8 cellular contexts compared by ENCODE assay signal in the genomic region with DNA sequence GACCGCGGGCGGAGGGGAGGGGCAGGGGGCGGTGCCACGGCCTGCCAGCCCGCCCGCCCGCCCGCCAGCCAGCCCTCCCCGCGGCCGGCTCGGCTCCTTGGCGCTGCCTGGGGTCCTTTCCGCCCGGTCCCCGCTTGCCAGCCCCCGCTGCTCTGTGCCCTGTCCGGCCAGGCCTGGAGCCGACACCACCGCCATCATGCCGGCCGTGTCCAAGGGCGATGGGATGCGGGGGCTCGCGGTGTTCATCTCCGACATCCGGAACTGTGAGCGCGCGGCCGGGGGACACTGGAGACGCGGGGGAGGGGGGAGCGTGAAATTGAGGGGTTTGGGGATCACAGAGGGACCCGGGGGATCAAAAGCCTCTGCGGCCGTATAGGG.
DNase-seq lines count a peak whose midpoint lies in the region; ATAC-seq lines count a peak whose summit lies in the region.

AP2A1 (plus strand) TSS at position 64 of the 378 bp plus-strand sequence; CDS start at position 197, 133 bp downstream.

- ATAC-seq in stimulated activated naive CD8-positive, alpha-beta T cell treated with anti-CD3 and anti-CD28 coated beads, Interleukin-15, Interleukin-2, amounts not matched to agents 100 U/mL and 50 U/mL, for 24 hours: no peak
- ATAC-seq in stimulated activated naive B cell treated with anti-CD40 and anti-IgM and Interleukin-4, amounts not matched to agents 10 μg/mL and 1 μg/mL and 100 μg/mL, for 72 hours (replicated peaks): peak; percentile 0 to 3
- ATAC-seq in GM19463 (IDR thresholded peaks at IDR 0.05; ENCODE audit: unreplicated experiment): no peak

- H3K27ac ChIP-seq in iPS-20b (ENCODE audit: low read length): peak within 1 kb of the TSS; percentile 88

- no peaks in the 10 kb centered on the region for H3K9me3 ChIP-seq in iPS-20b (ENCODE audit: insufficient read depth, low read depth, low read length)

- H3K4me3 Mint-ChIP-seq in stimulated activated naive CD8-positive, alpha-beta T cell treated with anti-CD3 and anti-CD28 coated beads, Interleukin-15, Interleukin-2, amounts not matched to agents 100 ng/mL and 50 ng/mL, for 24 hours: peak within 1 kb of the TSS; percentile 94
- peak within 1 kb of the TSS; percentile 83 to 99 for H3K4me3 Mint-ChIP-seq in stimulated activated naive B cell treated with anti-CD40 and anti-IgM and Interleukin-4, amounts not matched to agents 10 μg/mL and 1 μg/mL and 100 μg/mL, for 72 hours

- no peaks in the 10 kb centered on the region for H3K27me3 ChIP-seq in iPS-20b (ENCODE audit: insufficient read depth, low read length)

- H3K36me3 ChIP-seq in iPS-20b (ENCODE audit: insufficient read depth, low read depth, low read length): no peaks in the 10 kb centered on the region

- H3K36me3 Mint-ChIP-seq in stimulated activated naive CD8-positive, alpha-beta T cell treated with anti-CD3 and anti-CD28 coated beads, Interleukin-15, Interleukin-2, amounts not matched to agents 100 ng/mL and 50 ng/mL, for 24 hours (ENCODE audit: low read depth): peaks cover 13% of the 10 kb centered on the region
- H3K36me3 Mint-ChIP-seq in stimulated activated naive B cell treated with anti-CD40 and anti-IgM and Interleukin-4, amounts not matched to agents 10 μg/mL and 1 μg/mL and 100 μg/mL, for 72 hours: peaks cover 6 to 15% of the 10 kb centered on the region in 2 donors

- H3K9ac ChIP-seq in iPS-20b (ENCODE audit: low read depth, low read length): peak within 1 kb of the TSS; percentile 90

- peak within 1 kb of the TSS; percentile 90 for H3K4me3 ChIP-seq in iPS-20b (ENCODE audit: low read length)

- peak within 1 kb of the TSS; percentile 92 for H3K27ac Mint-ChIP-seq in stimulated activated naive CD8-positive, alpha-beta T cell treated with anti-CD3 and anti-CD28 coated beads, Interleukin-15, Interleukin-2, amounts not matched to agents 100 ng/mL and 50 ng/mL, for 24 hours
- H3K27ac Mint-ChIP-seq in stimulated activated naive B cell treated with anti-CD40 and anti-IgM and Interleukin-4, amounts not matched to agents 10 μg/mL and 1 μg/mL and 100 μg/mL, for 72 hours: peak within 1 kb of the TSS; percentile 98

- DNase-seq in stimulated activated naive CD8-positive, alpha-beta T cell treated with anti-CD3 and anti-CD28 coated beads, Interleukin-15, Interleukin-2, amounts not matched to agents 100 U/mL and 50 U/mL, for 24 hours: no peak
- DNase-seq in amniotic stem cell (lab: John Stamatoyannopoulos, UW) (peak; percentile 58), MV-4-11 (lab: John Stamatoyannopoulos, UW) (no peak), AML-193 (lab: John Stamatoyannopoulos, UW) (no peak)
- DNase-seq in stimulated activated naive B cell treated with anti-CD40 and anti-IgM and Interleukin-4, amounts not matched to agents 10 μg/mL and 1 μg/mL and 100 μg/mL, for 72 hours: no peak

- H3K27me3 Mint-ChIP-seq in stimulated activated naive CD8-positive, alpha-beta T cell treated with anti-CD3 and anti-CD28 coated beads, Interleukin-15, Interleukin-2, amounts not matched to agents 100 ng/mL and 50 ng/mL, for 24 hours: no peaks in the 10 kb centered on the region
- no peaks in the 10 kb centered on the region for H3K27me3 Mint-ChIP-seq in stimulated activated naive B cell treated with anti-CD40 and anti-IgM and Interleukin-4, amounts not matched to agents 10 μg/mL and 1 μg/mL and 100 μg/mL, for 72 hours

- no peaks in the 10 kb centered on the region for H3K9me3 Mint-ChIP-seq in stimulated activated naive CD8-positive, alpha-beta T cell treated with anti-CD3 and anti-CD28 coated beads, Interleukin-15, Interleukin-2, amounts not matched to agents 100 ng/mL and 50 ng/mL, for 24 hours
- H3K9me3 Mint-ChIP-seq in stimulated activated naive B cell treated with anti-CD40 and anti-IgM and Interleukin-4, amounts not matched to agents 10 μg/mL and 1 μg/mL and 100 μg/mL, for 72 hours: no peaks in the 10 kb centered on the region

- peaks cover 3% of the 10 kb centered on the region; the same call in 1 of the 2 replicates for H3K4me1 ChIP-seq in iPS-20b (ENCODE audit: insufficient read depth, low read length)

- peaks cover 38% of the 10 kb centered on the region for H3K4me1 Mint-ChIP-seq in stimulated activated naive CD8-positive, alpha-beta T cell treated with anti-CD3 and anti-CD28 coated beads, Interleukin-15, Interleukin-2, amounts not matched to agents 100 ng/mL and 50 ng/mL, for 24 hours (ENCODE audit: low read depth)
- H3K4me1 Mint-ChIP-seq in stimulated activated naive B cell treated with anti-CD40 and anti-IgM and Interleukin-4, amounts not matched to agents 10 μg/mL and 1 μg/mL and 100 μg/mL, for 72 hours: peaks cover 29 to 31% of the 10 kb centered on the region in 2 donors

Comparison
In these comparisons a context has a peak if more than half of its experiments do, and no peak if none do; other contexts are left out.
1. ATAC-seq: peak in stimulated activated naive B cell treated with anti-CD40 and anti-IgM and Interleukin-4, amounts not matched to agents 10 μg/mL and 1 μg/mL and 100 μg/mL, for 72 hours (2 of 2); none in stimulated activated naive CD8-positive, alpha-beta T cell treated with anti-CD3 and anti-CD28 coated beads, Interleukin-15, Interleukin-2, amounts not matched to agents 100 U/mL and 50 U/mL, for 24 hours (single experiment) and GM19463 (single experiment).